Comparison of ENCODE assay signal across 1 cellular context in genomic region chr14:26856832-26857508, GRCh38.
TF ChIP-seq lines count a peak whose summit lies in the region.

No MANE protein-coding gene starts in this region.

TF ChIP-seq in GM23338, 12 proteins besides CTCF, POLR2A, EP300 and RAD21 (continued from another document):
- no peak for TF ChIP-seq ZNF462 (CRISPR knock-in tag; IDR thresholded peaks at IDR 0.05)
- TF ChIP-seq EZH2 (IDR thresholded peaks at IDR 0.05; ENCODE audit: low read depth, unreplicated experiment) = no peak
